In the genomic region with DNA sequence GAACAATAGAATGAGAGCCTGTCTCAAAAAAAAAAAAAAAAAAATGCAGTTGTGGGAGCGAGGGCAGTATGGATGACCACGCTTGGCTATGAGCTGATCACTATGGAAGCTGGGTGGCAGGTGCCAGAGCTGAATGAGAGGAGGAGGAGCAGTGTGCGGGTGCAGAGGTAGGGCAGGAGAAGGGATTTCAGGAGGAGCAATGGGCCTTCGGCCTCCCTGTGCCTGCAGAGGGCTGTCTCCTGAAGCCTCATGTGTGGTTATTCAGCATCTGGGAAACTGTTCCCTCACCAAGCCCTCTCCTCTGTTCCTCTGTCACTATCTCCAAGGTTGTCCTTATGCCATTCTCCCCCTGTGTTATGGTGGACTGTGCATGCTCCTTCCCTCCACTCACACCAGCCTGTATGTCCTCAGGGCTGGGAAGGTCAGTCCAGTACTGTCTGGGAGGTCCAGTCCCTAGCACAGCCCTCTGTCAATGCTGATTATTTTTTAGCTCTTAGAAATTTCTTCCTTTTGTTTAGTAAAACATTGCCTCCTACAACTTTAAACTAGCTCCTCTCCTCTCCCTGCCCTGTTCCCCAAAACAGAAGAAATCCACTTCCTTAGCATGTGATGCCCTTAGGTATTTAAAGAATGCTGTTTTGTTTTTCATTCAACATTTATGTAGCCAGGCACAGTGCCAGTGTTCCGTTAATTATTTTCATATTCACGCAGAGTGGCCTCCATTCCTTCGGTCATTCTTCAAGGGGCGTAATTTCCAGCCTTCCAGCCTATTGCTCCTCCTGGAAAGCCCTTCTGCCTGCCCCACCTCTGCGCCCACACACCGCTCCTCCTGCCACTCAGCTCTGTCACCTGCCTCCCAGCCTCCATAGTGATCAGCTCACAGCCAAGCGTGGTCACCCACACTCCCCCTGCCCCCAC, we compare ENCODE assay signal across 1 cellular context.
TF ChIP-seq lines count a peak whose summit lies in the region.

No MANE protein-coding gene starts in this region.

TF ChIP-seq in HepG2, 621 proteins besides CTCF, POLR2A, EP300 and RAD21 (continued from another document):
- TF ChIP-seq ZNF501 (CRISPR knock-in tag; IDR thresholded peaks at IDR 0.05) (0 out of 2 replicates have a peak, but pooled peaks have one; percentile 29), NR2F2 (IDR thresholded peaks at IDR 0.05; ENCODE audit: borderline replicate concordance, low read depth) (0 out of 2 replicates have a peak, but pooled peaks have one; percentile 4), ZNF274 (CRISPR knock-in tag; IDR thresholded peaks at IDR 0.05) (0 out of 2 replicates have a peak, but pooled peaks have one; percentile 5), ZNF3 (CRISPR knock-in tag; IDR thresholded peaks at IDR 0.05) (peak; percentile 77; the same call in 1 of the 2 replicates), ISX (CRISPR knock-in tag; conservative IDR thresholded peaks at IDR 0.05) (no peak)
